ENCODE assay signal across 8 cellular contexts in genomic region chr19:2782936-2783780, GRCh38. TPM values are rescaled to one million over a fixed set of nuclear protein-coding genes. Genes with fewer than 3 reads are reported as not detected.
DNase-seq lines count a peak whose midpoint lies in the region; ATAC-seq and TF ChIP-seq lines count a peak whose summit lies in the region.

Gene SGTA (minus strand): TSS chr19:2783273. CDS start chr19:2769068, 14,205 bp downstream.

- POLR2A ChIA-PET in activated B cell treated with CpG ODN at 0.5 μM for 24 hours (lab: Charles Lee), result interaction anchor here (0.6 to 1.2 kb wide), 13 partner anchors 34 to 1514 kb away, joined by 3 to 8 read pairs (median 4); partner anchors contain the start of genes CIRBP, GADD45B, ZNF554 and ZNF555

- DNase-seq in AG09319 (ENCODE audit: extremely low read depth, low read depth), result peak; percentile 97
- peak; percentile 98 for DNase-seq in NCI-H345 (lab: John Stamatoyannopoulos, UW)
- peak; percentile 90 for DNase-seq in activated B cell treated with CpG ODN at 0.5 μM for 24 hours
- peak; percentile 73 to 99 (median 97) for DNase-seq in caudate nucleus (lab: John Stamatoyannopoulos, UW)
- DNase-seq in immature natural killer cell, result peak; percentile 96 to 97 (median 97)
- DNase-seq in smooth muscle cell of the brain vasculature (ENCODE audit: low read depth, low spot score), result peak; percentile 96

- ATAC-seq in HG03196 (IDR thresholded peaks at IDR 0.05; ENCODE audit: unreplicated experiment), result peak; percentile 81
- ATAC-seq in activated B cell treated with CpG ODN at 0.5 μM for 24 hours (ENCODE audit: low read depth), result peak; percentile 65

- intact Hi-C loops in activated B cell treated with CpG ODN at 0.5 μM for 24 hours (cut with micrococcal nuclease), result loop anchor here (1.0 kb wide), 4 partner anchors 43 to 356 kb away; partner anchors contain the start of genes SLC39A3, TIMM13 and ZNF555

- H3K36me3 Mint-ChIP-seq in activated B cell treated with CpG ODN at 0.5 μM for 24 hours (ENCODE audit: low read depth), result peaks cover 10% of the 10 kb centered on the region
- no peaks in the 10 kb centered on the region for H3K36me3 Mint-ChIP-seq in immature natural killer cell

- H3K4me3 Mint-ChIP-seq in activated B cell treated with CpG ODN at 0.5 μM for 24 hours (peak within 1 kb of the TSS; percentile 86), immature natural killer cell (peak within 1 kb of the TSS; percentile 84 to 88 (median 86))

- CTCF ChIA-PET in activated B cell treated with CpG ODN at 0.5 μM for 24 hours (lab: Charles Lee), result interaction anchor here (1.5 kb wide), 1 partner anchor 135 kb away, joined by 11 read pairs; no protein-coding TSS in a partner anchor

- TF ChIP-seq CTCF in AG09319 (IDR thresholded peaks at IDR 0.05; ENCODE audit: low read depth, low read length) (peak; percentile 40), activated B cell treated with CpG ODN at 0.5 μM for 24 hours (IDR thresholded peaks at IDR 0.05) (no peak)

- peaks cover 76% of the 10 kb centered on the region for H3K4me1 Mint-ChIP-seq in activated B cell treated with CpG ODN at 0.5 μM for 24 hours
- H3K4me1 Mint-ChIP-seq in immature natural killer cell, result peaks cover 50 to 55% of the 10 kb centered on the region in 2 donors

- TF ChIP-seq POLR2A in GM18951 (IDR thresholded peaks at IDR 0.05; ENCODE audit: extremely low read depth, insufficient read depth, insufficient read length), result peak; percentile 90

- H3K27ac Mint-ChIP-seq in activated B cell treated with CpG ODN at 0.5 μM for 24 hours (peak within 1 kb of the TSS; percentile 90), immature natural killer cell (peak within 1 kb of the TSS; percentile 87 to 95 (median 94))

- no peaks in the 10 kb centered on the region for H3K9me3 Mint-ChIP-seq in activated B cell treated with CpG ODN at 0.5 μM for 24 hours
- no peaks in the 10 kb centered on the region for H3K9me3 Mint-ChIP-seq in immature natural killer cell

- in situ Hi-C loops in GM18951 (cut with MboI; ENCODE audit: low sequenced_read_pairs, unreplicated experiment), result no loop called here

- no peaks in the 10 kb centered on the region for H3K27me3 Mint-ChIP-seq in activated B cell treated with CpG ODN at 0.5 μM for 24 hours
- peaks cover 7 to 10% (median 7%) of the 10 kb centered on the region in 3 donors for H3K27me3 Mint-ChIP-seq in immature natural killer cell (ENCODE audit: low read depth in 3 of 3)

- H3K27ac ChIP-seq in caudate nucleus (ENCODE audit: low read depth, low read length), result peak within 1 kb of the TSS; percentile 90

RNA-seq across cellular contexts. Expression of gene SGTA, which starts in this region (rescaled TPM):
- total RNA-seq in activated B cell treated with CpG ODN at 0.5 μM for 24 hours, result 45.6 and 47.3 TPM in 2 replicates
- 10 to 100 TPM; 32.1 to 47.6 (median 34.3) TPM for polyA plus RNA-seq in immature natural killer cell

Comparison
In these comparisons a context has a peak if more than half of its experiments do, and no peak if none do; other contexts are left out.
1. Peak in every context shown above with its lines: DNase-seq, ATAC-seq and H3K27ac ChIP-seq.